17 cellular contexts compared by ENCODE assay signal in genomic region chr2:76867854-76868253, GRCh38.
DNase-seq lines count a peak whose midpoint lies in the region; ATAC-seq and TF ChIP-seq lines count a peak whose summit lies in the region.
"Had no signal": no experiment of that assay in that cellular context is flagged by ENCODE, and none has a peak within 500 bp of the region (broad histone marks: within the 10 kb centered on the region; RNA-seq: fewer than 3 reads in every experiment).

No MANE protein-coding gene starts in this region.

- H3K4me1 ChIP-seq in GM23248 (ENCODE audit: insufficient read depth), result no peaks in the 10 kb centered on the region
- H3K4me1 ChIP-seq: colonic mucosa, psoas muscle, tibial artery had no signal

- in situ Hi-C loops in GM23248 (cut with MboI), result no loop called here

- peak; percentile 45 for DNase-seq in GM23248
- DNase-seq in SW 1271 (lab: John Stamatoyannopoulos, UW), result peak; percentile 47 to 50
- DNase-seq in fibroblast of mammary gland (ENCODE audit: low read depth), result peak; percentile 78
- DNase-seq in non-pigmented ciliary epithelial cell (ENCODE audit: low read depth), result peak; percentile 66
- no peak for DNase-seq in GM10266 (ENCODE audit: extremely low spot score)
- DNase-seq in D341Med (ENCODE audit: low spot score), result no peak
- no peak for DNase-seq in NCI-H524 treated with DMSO at 0.1 percent for 48 hours (lab: John Stamatoyannopoulos, UW)
- DNase-seq: activated CD4-positive, alpha-beta T cell treated with anti-CD3 and anti-CD28 coated beads, Interleukin-2, amount 50 U/mL, for 48 hours; colonic mucosa; HFFc6; islet precursor cell; NCI-H2081; psoas muscle; stimulated activated CD8-positive, alpha-beta memory T cell treated with anti-CD3 and anti-CD28 coated beads, Interleukin-4, amount 100 ng/mL, for 48 hours; tibial artery had no signal

- H3K9me3 ChIP-seq in GM23248 (ENCODE audit: low read depth), result no peaks in the 10 kb centered on the region
- H3K9me3 ChIP-seq: colonic mucosa, psoas muscle, SJCRH30, tibial artery had no signal

- no peaks in the 10 kb centered on the region for H3K27me3 ChIP-seq in GM23248 (replicated peaks; ENCODE audit: insufficient read depth)
- H3K27me3 ChIP-seq: colonic mucosa, SJCRH30, tibial artery had no signal

- H3K9me2 ChIP-seq in GM23248 (ENCODE audit: insufficient read depth), result no peaks in the 10 kb centered on the region

- no peaks in the 10 kb centered on the region for H3K36me3 ChIP-seq in GM23248 (ENCODE audit: low read depth)
- H3K36me3 ChIP-seq: colonic mucosa, SJCRH30, tibial artery had no signal

- H3K9ac ChIP-seq in GM23248, result no peak overlapping the region

- H2AFZ ChIP-seq in GM23248, result no peak overlapping the region

- no peak overlapping the region for H3K4me2 ChIP-seq in GM23248 (ENCODE audit: unreplicated experiment)

- no peaks in the 10 kb centered on the region for H3F3A ChIP-seq in GM23248 (ENCODE audit: insufficient read depth)

- H4K20me1 ChIP-seq in GM23248 (ENCODE audit: insufficient read depth), result no peaks in the 10 kb centered on the region

- 1 to 2% methylated on average over 2 of the region's 2 CpGs for WGBS in GM23248 (ENCODE audit: low coverage in 1 of 2, low lambda C conversion rate in 2 of 2, missing lambda C conversion rate in 2 of 2), 2 experiments

- H3K4me3 ChIP-seq in GM23248 (no peak overlapping the region), fibroblast of mammary gland (ENCODE audit: control insufficient read depth, low read depth, low read length) (no peak overlapping the region)
- H3K4me3 ChIP-seq: colonic mucosa, psoas muscle, SJCRH30, tibial artery had no signal

- no peak for TF ChIP-seq CTCF in fibroblast of mammary gland (conservative IDR thresholded peaks at IDR 0.05; ENCODE audit: control insufficient read depth, insufficient read depth, low read depth, low read length)
- TF ChIP-seq CTCF in GM10266 (IDR thresholded peaks at IDR 0.05; ENCODE audit: control insufficient read depth, insufficient read depth, low read depth, missing control alignments), result no peak

- ATAC-seq in GM18498 (IDR thresholded peaks at IDR 0.05; ENCODE audit: unreplicated experiment), result no peak
- ATAC-seq: psoas muscle had no signal

- H3K79me2 ChIP-seq in GM23248 (ENCODE audit: insufficient read depth), result no peaks in the 10 kb centered on the region

- H3K27ac ChIP-seq in GM23248, result no peak overlapping the region
- H3K27ac ChIP-seq: colonic mucosa, psoas muscle, SJCRH30, tibial artery had no signal

Comparison
In these comparisons a context has a peak if more than half of its experiments do, and no peak if none do; other contexts are left out.
1. DNase-seq: peak in GM23248 (single experiment), SW 1271 (2 of 2), fibroblast of mammary gland (single experiment) and non-pigmented ciliary epithelial cell (single experiment); none in GM10266 (single experiment), D341Med (single experiment) and NCI-H524 treated with DMSO at 0.1 percent for 48 hours (single experiment).